19 cellular contexts compared by ENCODE assay signal in genomic region chr5:5181650-5182324, GRCh38. TPM values are rescaled to one million over a fixed set of nuclear protein-coding genes. Genes with fewer than 3 reads are reported as not detected.
DNase-seq lines count a peak whose midpoint lies in the region; ATAC-seq and TF ChIP-seq lines count a peak whose summit lies in the region.
"Had no signal": no experiment of that assay in that cellular context is flagged by ENCODE, and none has a peak within 500 bp of the region (broad histone marks: within the 10 kb centered on the region; RNA-seq: fewer than 3 reads in every experiment).

No MANE protein-coding gene starts in this region.

- peaks cover 76% of the 10 kb centered on the region for H3K4me1 Mint-ChIP-seq in endodermal cell
- peaks cover 0 to 4% of the 10 kb centered on the region in 2 donors for H3K4me1 Mint-ChIP-seq in effector memory CD8-positive, alpha-beta T cell (ENCODE audit: low read depth in 2 of 2)

- TF ChIP-seq CTCF in endodermal cell (conservative IDR thresholded peaks at IDR 0.05) = no peak

- H3K4me3 Mint-ChIP-seq in endodermal cell = no peak overlapping the region
- no peak overlapping the region for H3K4me3 Mint-ChIP-seq in effector memory CD8-positive, alpha-beta T cell
- H3K4me3 Mint-ChIP-seq: CD4-positive, alpha-beta T cell had no signal

- no peak for ATAC-seq in effector memory CD8-positive, alpha-beta T cell (replicated peaks)
- ATAC-seq in GM21737 (IDR thresholded peaks at IDR 0.05; ENCODE audit: unreplicated experiment) = no peak

- no peaks in the 10 kb centered on the region for H3K9me3 ChIP-seq in HUES64 (ENCODE audit: insufficient read depth, low read depth, low read length)
- no peaks in the 10 kb centered on the region for H3K9me3 ChIP-seq in endodermal cell (ENCODE audit: control insufficient read depth, low read length)
- H3K9me3 ChIP-seq: Peyer's patch, SJCRH30 had no signal

- WGBS in HUES64 = 69% methylated on average over 14 of the region's 14 CpGs
- 68 to 72% methylated on average over 8 to 14 of the region's 14 CpGs for WGBS in endodermal cell (ENCODE audit: insufficient coverage in 1 of 2, insufficient read length in 1 of 2), 2 experiments

- H3K36me3 ChIP-seq in HUES64 (ENCODE audit: insufficient read depth, low read length) (no peaks in the 10 kb centered on the region), endodermal cell (ENCODE audit: control insufficient read depth, insufficient read depth, low read length) (no peaks in the 10 kb centered on the region)
- H3K36me3 ChIP-seq: Peyer's patch, SJCRH30 had no signal

- no peaks in the 10 kb centered on the region for H3K9me3 Mint-ChIP-seq in endodermal cell
- H3K9me3 Mint-ChIP-seq in effector memory CD8-positive, alpha-beta T cell = no peaks in the 10 kb centered on the region
- H3K9me3 Mint-ChIP-seq: CD4-positive, alpha-beta T cell had no signal

- peak; percentile 70 for DNase-seq in endodermal cell
- peak; percentile 10 for DNase-seq in medulla oblongata (ENCODE audit: extremely low spot score)
- no peak for DNase-seq in NCI-H187 treated with DMSO at 0.1 percent for 48 hours (lab: John Stamatoyannopoulos, UW)
- DNase-seq in GDM1 (lab: John Stamatoyannopoulos, UW) = no peak
- no peak for DNase-seq in effector memory CD8-positive, alpha-beta T cell
- DNase-seq: CD4-positive, alpha-beta T cell; COR-L47; DMS79; KBM-7; NCI-H1092 treated with DMSO at 0.1 percent for 48 hours; NCI-H1436 treated with DMSO at 0.1 percent for 48 hours; NCI-H2029; NCI-H226; NCI-H510A treated with DMSO at 0.1 percent for 48 hours; NCI-H774; Peyer's patch; SJCRH30 had no signal

- peaks cover 87% of the 10 kb centered on the region for H3K4me1 ChIP-seq in HUES64 (ENCODE audit: insufficient read depth, low read length)
- H3K4me1 ChIP-seq in endodermal cell (ENCODE audit: control insufficient read depth, insufficient read depth, low read length) = peaks cover 17% of the 10 kb centered on the region
- H3K4me1 ChIP-seq: Peyer's patch, SJCRH30 had no signal

- H3K27ac ChIP-seq in HUES64 (ENCODE audit: low read depth, low read length) (peak overlapping the region; percentile 79), endodermal cell (ENCODE audit: low read depth, low read length) (no peak overlapping the region)
- H3K27ac ChIP-seq: Peyer's patch, SJCRH30 had no signal

- H3K4me3 ChIP-seq in HUES64 (ENCODE audit: low read length) = no peak overlapping the region
- H3K4me3 ChIP-seq in endodermal cell (ENCODE audit: low read length) = no peak overlapping the region
- H3K4me3 ChIP-seq: Peyer's patch, SJCRH30 had no signal

- peak overlapping the region; percentile 65 for H3K27ac Mint-ChIP-seq in endodermal cell
- no peak overlapping the region for H3K27ac Mint-ChIP-seq in effector memory CD8-positive, alpha-beta T cell
- H3K27ac Mint-ChIP-seq: CD4-positive, alpha-beta T cell had no signal

- H3K27me3 Mint-ChIP-seq in endodermal cell (ENCODE audit: insufficient read depth) = no peaks in the 10 kb centered on the region
- H3K27me3 Mint-ChIP-seq in effector memory CD8-positive, alpha-beta T cell = peaks cover 5 to 32% of the 10 kb centered on the region in 2 donors

- H3K27me3 ChIP-seq in HUES64 (ENCODE audit: insufficient read depth, low read length) (peaks cover 5% of the 10 kb centered on the region; the same call in 1 of the 2 replicates), endodermal cell (ENCODE audit: control insufficient read depth, insufficient read depth, low read length, poor library complexity, severe bottlenecking) (no peaks in the 10 kb centered on the region)
- H3K27me3 ChIP-seq: Peyer's patch, SJCRH30 had no signal

- H3K9ac ChIP-seq in HUES64 (ENCODE audit: low read depth, low read length) (peak overlapping the region; percentile 12; the same call in 1 of the 2 replicates), endodermal cell (ENCODE audit: extremely low read depth, low read length, poor library complexity, severe bottlenecking) (no peak overlapping the region)

- H3K36me3 Mint-ChIP-seq in endodermal cell (ENCODE audit: low read depth) = no peaks in the 10 kb centered on the region
- H3K36me3 Mint-ChIP-seq in effector memory CD8-positive, alpha-beta T cell (ENCODE audit: insufficient read depth) = no peaks in the 10 kb centered on the region

RNA-seq across cellular contexts. Expression of gene ADAMTS16, which starts 41.7 kb away (rescaled TPM):
- polyA plus RNA-seq in HUES64 (2013, experiment 1 of 2) = 9.6 TPM
- polyA plus RNA-seq in HUES64 (2013, experiment 2 of 2) = 9.1 TPM
- total RNA-seq in endodermal cell = 1 to 10 TPM in 1 of 2 donors, under 1 TPM in 1; 0.77 to 7.4 TPM
- polyA plus RNA-seq in endodermal cell (2013, experiment 1 of 2) = 3.3 TPM
- polyA plus RNA-seq in endodermal cell (2013, experiment 2 of 2) = 5.1 TPM
- total RNA-seq: CD4-positive, alpha-beta T cell had no signal

Comparison
In these comparisons a context has a peak if more than half of its experiments do, and no peak if none do; other contexts are left out.
1. DNase-seq: peak in endodermal cell (single experiment) and medulla oblongata (single experiment); none in NCI-H187 treated with DMSO at 0.1 percent for 48 hours (single experiment), GDM1 (single experiment) and effector memory CD8-positive, alpha-beta T cell (0 of 3).